ENCODE assay signal across 2 cellular contexts in genomic region chr4:92885632-92886031, GRCh38.
TF ChIP-seq lines count a peak whose summit lies in the region.

No MANE protein-coding gene starts in this region.

TF ChIP-seq in liver, 16 proteins besides CTCF, POLR2A, EP300 and RAD21 (continued from another document):
- no peak for TF ChIP-seq REST (IDR thresholded peaks at IDR 0.05)
- no peak for TF ChIP-seq YY1 (IDR thresholded peaks at IDR 0.05)
- TF ChIP-seq HNF4G (IDR thresholded peaks at IDR 0.05): no peak
- TF ChIP-seq HNF4A (conservative IDR thresholded peaks at IDR 0.05): no peak
- no peak for TF ChIP-seq MAX (IDR thresholded peaks at IDR 0.05)
- TF ChIP-seq FOXA1 (IDR thresholded peaks at IDR 0.05): no peak
- TF ChIP-seq FOXA2 (IDR thresholded peaks at IDR 0.05): no peak
- no peak for TF ChIP-seq RXRA (IDR thresholded peaks at IDR 0.05)
- no peak for TF ChIP-seq NR2F2 (IDR thresholded peaks at IDR 0.05)
- no peak for TF ChIP-seq JUND (IDR thresholded peaks at IDR 0.05)
- TF ChIP-seq ATF3 (IDR thresholded peaks at IDR 0.05): no peak
- TF ChIP-seq GABPA (IDR thresholded peaks at IDR 0.05 in 1 of 2, conservative IDR thresholded peaks at IDR 0.05 in 1 of 2): no peak
- TF ChIP-seq EGR1 (IDR thresholded peaks at IDR 0.05; ENCODE audit: low read depth in 2 of 2): no peak
- TF ChIP-seq ZBTB33 (IDR thresholded peaks at IDR 0.05): no peak

TF ChIP-seq in HepG2, 621 proteins besides CTCF, POLR2A, EP300 and RAD21 (continued from another document):
- TF ChIP-seq ZBTB10 (CRISPR knock-in tag; IDR thresholded peaks at IDR 0.05; ENCODE audit: borderline replicate concordance): no peak
- no peak for TF ChIP-seq PHB2 (IDR thresholded peaks at IDR 0.05; ENCODE audit: partially characterized antibody)
- TF ChIP-seq ZNF772 (CRISPR knock-in tag; IDR thresholded peaks at IDR 0.05): no peak
- no peak for TF ChIP-seq NFE2L1 (CRISPR knock-in tag; IDR thresholded peaks at IDR 0.05; ENCODE audit: borderline replicate concordance)
- TF ChIP-seq NONO (IDR thresholded peaks at IDR 0.05): no peak
- TF ChIP-seq NONO (CRISPR knock-in tag; conservative IDR thresholded peaks at IDR 0.05): no peak
- TF ChIP-seq ZNF737 (CRISPR knock-in tag; IDR thresholded peaks at IDR 0.05; ENCODE audit: borderline replicate concordance): no peak
TF ChIP-seq in HepG2: peak in this region for 0.
